In the genomic region with DNA sequence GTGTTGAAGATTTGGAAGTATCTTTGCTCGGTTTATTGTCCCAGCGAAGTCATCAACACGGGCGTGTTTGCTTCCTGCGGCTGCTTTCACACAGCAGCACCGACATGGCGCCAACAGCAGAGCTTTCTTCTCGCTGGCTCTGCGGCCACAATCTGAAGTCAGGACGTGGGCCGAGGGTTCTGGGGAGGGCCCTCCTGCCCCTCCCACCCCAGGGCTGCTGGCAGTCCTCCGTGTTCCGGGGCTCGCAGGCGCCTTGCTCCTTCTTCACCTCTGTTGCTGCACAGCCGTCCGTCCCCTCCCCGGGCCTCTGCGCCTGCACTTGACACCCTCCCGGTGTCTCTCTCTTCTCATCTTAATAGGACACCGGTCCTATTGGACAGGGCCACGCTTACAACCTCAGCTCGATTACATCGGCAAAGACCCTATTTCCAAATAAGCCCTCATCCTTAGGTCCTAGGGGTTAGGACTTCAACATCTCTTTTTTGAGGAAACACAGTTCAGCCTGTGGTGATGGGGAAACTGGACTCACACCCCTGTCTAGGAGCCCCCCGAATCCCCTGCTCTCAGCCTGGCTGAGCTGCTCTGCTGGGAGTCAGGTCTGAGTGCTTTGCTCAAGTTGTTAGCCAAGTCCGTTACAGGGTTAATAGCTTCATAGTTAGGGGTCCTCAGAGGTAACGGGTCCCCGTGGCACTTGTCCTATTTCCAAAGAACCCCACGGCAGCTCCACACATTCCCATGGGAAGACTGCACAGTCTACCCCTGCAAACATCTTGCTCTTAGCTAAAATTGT, we compare ENCODE assay signal across 28 cellular contexts. TPM values are rescaled to one million over a fixed set of nuclear protein-coding genes. Genes with fewer than 3 reads are reported as not detected.
"Had no signal": no experiment of that assay in that cellular context is flagged by ENCODE, and none has a peak within 500 bp of the region (broad histone marks: within the 10 kb centered on the region; RNA-seq: fewer than 3 reads in every experiment).

No MANE protein-coding gene starts in this region.

- ATAC-seq: activated CD4-positive, CD25-positive, alpha-beta regulatory T cell treated with anti-CD3 and anti-CD28 coated beads, Interleukin-2, amount 50 U/mL, for 24 hours; activated CD8-positive, alpha-beta T cell treated with anti-CD3 and anti-CD28 coated beads for 36 hours; activated naive CD4-positive, alpha-beta T cell treated with anti-CD3 and anti-CD28 coated beads, Interleukin-2, amount 50 U/mL, for 72 hours; activated naive CD8-positive, alpha-beta T cell treated with anti-CD3 and anti-CD28 coated beads, Interleukin-2, amount 50 U/mL, for 24 hours; SK-N-SH treated with all-trans-retinoic acid at 6 μM for 48 hours had no signal

- H3K27me3 Mint-ChIP-seq: activated CD8-positive, alpha-beta T cell treated with anti-CD3 and anti-CD28 coated beads for 36 hours; activated naive CD8-positive, alpha-beta T cell treated with anti-CD3 and anti-CD28 coated beads, Interleukin-2, amount 50 U/mL, for 24 hours; brain had no signal

- FAIRE-seq: astrocyte, K562 had no signal

- H3K4me3 Mint-ChIP-seq: activated CD8-positive, alpha-beta T cell treated with anti-CD3 and anti-CD28 coated beads for 36 hours; activated naive CD8-positive, alpha-beta T cell treated with anti-CD3 and anti-CD28 coated beads, Interleukin-2, amount 50 U/mL, for 24 hours; brain; central memory CD8-positive, alpha-beta T cell; T-helper 1 cell treated with Interleukin-12 subunit alpha and Interleukin-12 subunit beta and Interleukin-4 antibody, amounts not matched to agents 30 μg/mL and 1 μg/mL, for 36 hours had no signal

- H3K4me3 ChIP-seq: K562, SJCRH30 had no signal

- H3K9me3 ChIP-seq: SJCRH30 had no signal

- H3K4me1 Mint-ChIP-seq: activated naive CD8-positive, alpha-beta T cell treated with anti-CD3 and anti-CD28 coated beads, Interleukin-2, amount 50 U/mL, for 24 hours; brain; central memory CD8-positive, alpha-beta T cell had no signal

- H3K9me3 Mint-ChIP-seq: activated naive CD4-positive, alpha-beta T cell treated with anti-CD3 and anti-CD28 coated beads, Interleukin-2, amount 50 U/mL, for 72 hours; activated naive CD8-positive, alpha-beta T cell treated with anti-CD3 and anti-CD28 coated beads, Interleukin-2, amount 50 U/mL, for 24 hours; central memory CD8-positive, alpha-beta T cell; T-helper 1 cell treated with Interleukin-12 subunit alpha and Interleukin-12 subunit beta and Interleukin-4 antibody, amounts not matched to agents 30 μg/mL and 1 μg/mL, for 36 hours had no signal

- H3K27ac Mint-ChIP-seq: activated CD8-positive, alpha-beta T cell treated with anti-CD3 and anti-CD28 coated beads for 36 hours; activated naive CD8-positive, alpha-beta T cell treated with anti-CD3 and anti-CD28 coated beads, Interleukin-2, amount 50 U/mL, for 24 hours; brain; T-helper 1 cell treated with Interleukin-12 subunit alpha and Interleukin-12 subunit beta and Interleukin-4 antibody, amounts not matched to agents 30 μg/mL and 1 μg/mL, for 36 hours had no signal

- DNase-seq: activated CD4-positive, alpha-beta T cell treated with anti-CD3 and anti-CD28 coated beads for 4 hours; activated CD8-positive, alpha-beta T cell treated with anti-CD3 and anti-CD28 coated beads for 36 hours; activated naive CD4-positive, alpha-beta T cell treated with Interleukin-2 at 50 U/mL for 16 hours; activated naive CD8-positive, alpha-beta T cell treated with anti-CD3 and anti-CD28 coated beads, Interleukin-2, amount 50 U/mL, for 24 hours; activated T-cell treated with anti-CD3 and anti-CD28 coated beads for 4 hours; amniotic stem cell; Karpas-422; MM.1S; NCI-H1105; NCI-H1436; NCI-H1694 treated with DMSO at 0.1 percent for 48 hours; NCI-H2029 treated with DMSO at 0.1 percent for 48 hours; NCI-H345; NCI-H510A; NCI-H526 treated with DMSO at 0.1 percent for 48 hours; NCI-H82; Right ventricle myocardium superior; RPMI8226; SJCRH30 had no signal

- H3K27ac ChIP-seq: SJCRH30 had no signal

- H3K27me3 ChIP-seq: SJCRH30 had no signal

RNA-seq across cellular contexts. Expression of a gene that starts 2.7 kb away (rescaled TPM):
- total RNA-seq: K562, OCI-LY7, Right ventricle myocardium superior, SJCRH30 had no signal
